In the genomic region with DNA sequence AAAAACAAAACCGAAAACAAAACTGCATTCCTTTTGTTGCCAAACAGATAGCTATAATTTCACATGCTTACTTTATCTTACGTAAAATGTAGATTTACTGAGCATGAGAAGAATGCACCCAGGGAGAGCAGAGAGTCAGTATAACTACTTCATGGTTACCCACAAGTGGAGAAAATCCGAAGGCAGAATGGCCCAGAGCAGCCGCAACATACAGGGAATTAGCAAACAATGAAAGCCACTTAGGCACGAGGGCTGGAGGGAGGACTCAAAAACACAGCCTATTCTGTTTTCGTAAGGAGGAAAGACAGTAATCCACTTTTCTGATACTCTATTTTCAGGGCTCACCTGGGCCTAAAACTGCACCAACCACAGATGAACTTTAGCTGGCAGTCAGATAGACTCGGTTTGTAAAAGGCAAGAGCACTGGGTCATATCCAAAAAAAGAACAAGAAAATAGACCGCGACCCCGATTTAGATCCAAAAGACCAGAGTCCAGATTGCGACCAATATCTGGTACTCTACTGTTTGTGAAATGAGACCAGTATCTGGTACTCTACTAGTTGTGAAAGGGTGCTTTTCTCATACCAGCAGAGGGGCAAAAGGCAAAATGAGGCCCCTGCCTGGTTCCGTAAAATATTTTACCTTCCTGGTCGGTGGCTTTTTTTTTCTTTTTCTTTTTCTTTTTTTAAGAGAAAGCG, we compare ENCODE assay signal across 8 cellular contexts. TPM values are rescaled to one million over a fixed set of nuclear protein-coding genes. Genes with fewer than 3 reads are reported as not detected.
A peak's percentile ranks its signal among the peaks of the same experiment; 100 is the strongest.
DNase-seq lines count a peak whose midpoint lies in the region; ATAC-seq and TF ChIP-seq lines count a peak whose summit lies in the region.

No MANE protein-coding gene starts in this region.

- no peaks in the 10 kb centered on the region for H3K9me3 Mint-ChIP-seq in CD4-positive, alpha-beta T cell
- H3K9me3 Mint-ChIP-seq in naive thymus-derived CD4-positive, alpha-beta T cell = no peaks in the 10 kb centered on the region

- TF ChIP-seq CTCF in CD4-positive, alpha-beta T cell (IDR thresholded peaks at IDR 0.05) = no peak
- TF ChIP-seq CTCF in NB4 (IDR thresholded peaks at IDR 0.05; ENCODE audit: low read depth, low read length) = no peak

- CTCF ChIA-PET in CD4-positive, alpha-beta T cell (lab: Charles Lee) = interaction anchor here (0.7 to 6.0 kb wide), 5 partner anchors 8 to 45 kb away, joined by 3 to 37 read pairs (median 4); no protein-coding TSS in a partner anchor
- CTCF ChIA-PET in naive thymus-derived CD4-positive, alpha-beta T cell (lab: Charles Lee) = interaction anchor here (0.7 to 6.3 kb wide), 12 partner anchors 10 to 47 kb away, joined by 3 to 58 read pairs (median 4); partner anchors contain the start of gene CFAP58

- no peaks in the 10 kb centered on the region for H3K27me3 Mint-ChIP-seq in CD4-positive, alpha-beta T cell
- peaks cover 0 to 10% (median 0%) of the 10 kb centered on the region in 5 donors for H3K27me3 Mint-ChIP-seq in naive thymus-derived CD4-positive, alpha-beta T cell

- peaks cover 0 to 10% (median 0%) of the 10 kb centered on the region in 3 experiments for H3K36me3 ChIP-seq in naive thymus-derived CD4-positive, alpha-beta T cell (ENCODE audit: control insufficient read depth in 2 of 3, insufficient read depth in 3 of 3, low read length in 3 of 3)

- peak overlapping the region; percentile 88 for H3K27ac Mint-ChIP-seq in CD4-positive, alpha-beta T cell
- H3K27ac Mint-ChIP-seq in naive thymus-derived CD4-positive, alpha-beta T cell = peak overlapping the region; percentile 87 to 100 (median 98)

- no peaks in the 10 kb centered on the region for H3K27me3 ChIP-seq in CD4-positive, alpha-beta T cell (ENCODE audit: control insufficient read depth, insufficient read depth, low read length)
- no peaks in the 10 kb centered on the region for H3K27me3 ChIP-seq in naive thymus-derived CD4-positive, alpha-beta T cell (ENCODE audit: control insufficient read depth in 2 of 2, insufficient read depth in 2 of 2, low read length in 2 of 2)

- no peaks in the 10 kb centered on the region for H3K9me3 ChIP-seq in CD4-positive, alpha-beta T cell (ENCODE audit: control insufficient read depth, low read length)
- H3K9me3 ChIP-seq in naive thymus-derived CD4-positive, alpha-beta T cell (ENCODE audit: control insufficient read depth in 2 of 3, low read length in 3 of 3) = no peaks in the 10 kb centered on the region

- POLR2A ChIA-PET in CD4-positive, alpha-beta T cell (lab: Charles Lee) = interaction anchor here (0.6 to 7.2 kb wide), 12 partner anchors 9 to 82 kb away, joined by 3 to 99 read pairs (median 8); partner anchors contain the start of genes CFAP58, GSTO1 and GSTO2
- POLR2A ChIA-PET in naive thymus-derived CD4-positive, alpha-beta T cell (lab: Charles Lee) = interaction anchor here (0.8 to 6.1 kb wide), 9 partner anchors 9 to 64 kb away, joined by 3 to 78 read pairs (median 7); partner anchors contain the start of gene CFAP58

- TF ChIP-seq POLR2A in NB4 (IDR thresholded peaks at IDR 0.05; ENCODE audit: extremely low read depth, insufficient read length) = no peak

- ATAC-seq in CD4-positive, alpha-beta T cell (ENCODE audit: poor library complexity) = no peak
- peak; percentile 9 for ATAC-seq in GM21423 (IDR thresholded peaks at IDR 0.05; ENCODE audit: unreplicated experiment)
- no peak for ATAC-seq in naive thymus-derived CD4-positive, alpha-beta T cell
- ATAC-seq in HG02610 (IDR thresholded peaks at IDR 0.05; ENCODE audit: unreplicated experiment) = no peak

- peak overlapping the region; percentile 83 for H3K4me3 ChIP-seq in NB4 (ENCODE audit: low read depth, low read length)
- H3K4me3 ChIP-seq in naive thymus-derived CD4-positive, alpha-beta T cell (ENCODE audit: low read length) = peak overlapping the region; percentile 85

- DNase-seq in CD4-positive, alpha-beta T cell = no peak
- DNase-seq in NB4 (ENCODE audit: low read depth) (peak; percentile 26), dedifferentiated amniotic fluid mesenchymal stem cell (ENCODE audit: extremely low spot score) (peak; percentile 76), DMS79 treated with DMSO at 0.1 percent for 48 hours (lab: John Stamatoyannopoulos, UW) (no peak), NCI-H2196 (lab: John Stamatoyannopoulos, UW; ENCODE audit: unreplicated experiment) (no peak)
- peak in 1 of 9 donors; percentile 23 for DNase-seq in naive thymus-derived CD4-positive, alpha-beta T cell

- peak overlapping the region; percentile 96 for H3K4me3 Mint-ChIP-seq in CD4-positive, alpha-beta T cell
- peak overlapping the region; percentile 88 to 100 (median 98) for H3K4me3 Mint-ChIP-seq in naive thymus-derived CD4-positive, alpha-beta T cell

- H3K27ac ChIP-seq in CD4-positive, alpha-beta T cell (ENCODE audit: low read depth, low read length) = peak overlapping the region; percentile 92
- peak overlapping the region; percentile 94 for H3K27ac ChIP-seq in naive thymus-derived CD4-positive, alpha-beta T cell (ENCODE audit: low read depth, low read length)

- peaks cover 30 to 45% of the 10 kb centered on the region in 2 donors for H3K4me1 ChIP-seq in naive thymus-derived CD4-positive, alpha-beta T cell (ENCODE audit: control insufficient read depth in 2 of 2, insufficient read depth in 2 of 2, low read length in 2 of 2)

- intact Hi-C loops in CD4-positive, alpha-beta T cell (cut with DNase I, micrococcal nuclease) = loop anchor here in 1 of 2 experiments (5.0 kb wide), 1 partner anchor 105 kb away; the partner anchor contains the start of gene CFAP43
- intact Hi-C loops in naive thymus-derived CD4-positive, alpha-beta T cell (cut with micrococcal nuclease) = loop anchor here (2.0 to 5.0 kb wide), 2 partner anchors 14 to 215 kb away; partner anchors contain the start of gene SFR1 (in 1 of the 2)

- H3K4me1 Mint-ChIP-seq in CD4-positive, alpha-beta T cell (ENCODE audit: low read depth) = peaks cover 69% of the 10 kb centered on the region
- H3K4me1 Mint-ChIP-seq in naive thymus-derived CD4-positive, alpha-beta T cell = peaks cover 43 to 70% (median 60%) of the 10 kb centered on the region in 7 donors

- peaks cover 33% of the 10 kb centered on the region for H3K36me3 Mint-ChIP-seq in CD4-positive, alpha-beta T cell (ENCODE audit: low read depth)
- peaks cover 0 to 12% (median 0%) of the 10 kb centered on the region in 5 donors for H3K36me3 Mint-ChIP-seq in naive thymus-derived CD4-positive, alpha-beta T cell

RNA-seq across cellular contexts. Expression of gene ITPRIP, which starts 1.3 kb away (rescaled TPM):
- 100 to 1,000 TPM; 127 to 133 TPM for total RNA-seq in CD4-positive, alpha-beta T cell
- 100 to 1,000 TPM in 1 of 5 experiments, 10 to 100 TPM in 4; 20.0 to 129 (median 27.8) TPM for total RNA-seq in naive thymus-derived CD4-positive, alpha-beta T cell
- polyA plus RNA-seq in naive thymus-derived CD4-positive, alpha-beta T cell = 10 to 100 TPM; 17.8 to 18.0 TPM

RNA-seq across cellular contexts. Expression of gene CFAP58, which starts 16.7 kb away (rescaled TPM):
- total RNA-seq in CD4-positive, alpha-beta T cell = not detected
- under 1 TPM in 1 of 5 experiments, not detected in 4; 0.17 TPM for total RNA-seq in naive thymus-derived CD4-positive, alpha-beta T cell
- polyA plus RNA-seq in naive thymus-derived CD4-positive, alpha-beta T cell = not detected

Comparison
In these comparisons a context has a peak if more than half of its experiments do, and no peak if none do; other contexts are left out.
1. DNase-seq: peak in NB4 (single experiment) and dedifferentiated amniotic fluid mesenchymal stem cell (single experiment); none in CD4-positive, alpha-beta T cell (0 of 10), DMS79 treated with DMSO at 0.1 percent for 48 hours (single experiment) and NCI-H2196 (single experiment).